36 cellular contexts compared by ENCODE assay signal in genomic region chr2:46508734-46509133, GRCh38. TPM values are rescaled to one million over a fixed set of nuclear protein-coding genes. Genes with fewer than 3 reads are reported as not detected.
"Had no signal": no experiment of that assay in that cellular context is flagged by ENCODE, and none has a peak within 500 bp of the region (broad histone marks: within the 10 kb centered on the region; RNA-seq: fewer than 3 reads in every experiment).

No MANE protein-coding gene starts in this region.

- H3K9me3 ChIP-seq: ascending aorta, breast epithelium, esophagus squamous epithelium, gastroesophageal sphincter, heart right ventricle had no signal

- H3K9me3 Mint-ChIP-seq: activated CD4-positive, alpha-beta T cell treated with anti-CD3 and anti-CD28 coated beads, Interleukin-2, amount 10 ng/mL, durations not matched to agents 24 days and 14 days; activated naive CD4-positive, alpha-beta T cell treated with anti-CD3 and anti-CD28 coated beads, Interleukin-2, amount 50 U/mL, for 24 hours; activated naive CD8-positive, alpha-beta T cell treated with anti-CD3 and anti-CD28 coated beads, Interleukin-2, amount 10 ng/mL, durations not matched to agents 7 days and 5 days; activated T-cell treated with anti-CD3 and anti-CD28 coated beads, Interleukin-2, amount 50 U/mL, for 4 hours; activated T-helper 17 cell treated with anti-CD3 and anti-CD28 coated beads, Interleukin-2, amount 50 U/mL, for 72 hours; dendritic cell treated with granulocyte-macrophage colony-stimulating factor and Interleukin-4, amounts not matched to agents 40 ng/mL and 50 ng/mL, for 4 days; effector memory CD8-positive, alpha-beta T cell had no signal

- H3K27me3 Mint-ChIP-seq: activated CD4-positive, alpha-beta memory T cell treated with anti-CD3 and anti-CD28 coated beads for 36 hours; activated CD4-positive, alpha-beta T cell treated with anti-CD3 and anti-CD28 coated beads for 36 hours; activated naive CD4-positive, alpha-beta T cell treated with anti-CD3 and anti-CD28 coated beads, Interleukin-2, amount 50 U/mL, for 24 hours; activated T-helper 17 cell treated with anti-CD3 and anti-CD28 coated beads, Interleukin-2, amount 50 U/mL, for 72 hours; dendritic cell treated with granulocyte-macrophage colony-stimulating factor and Interleukin-4, amounts not matched to agents 40 ng/mL and 50 ng/mL, for 4 days; effector memory CD8-positive, alpha-beta T cell had no signal

- ATAC-seq: activated CD4-positive, alpha-beta T cell treated with anti-CD3 and anti-CD28 coated beads for 36 hours; activated CD8-positive, alpha-beta T cell treated with anti-CD3 and anti-CD28 coated beads, Interleukin-2, amount 10 ng/mL, durations not matched to agents 7 days and 5 days; activated T-cell treated with anti-CD3 and anti-CD28 coated beads, Interleukin-2, amount 50 U/mL, for 4 hours; activated T-helper 17 cell treated with anti-CD3 and anti-CD28 coated beads, Interleukin-2, amount 50 U/mL, for 72 hours; effector memory CD8-positive, alpha-beta T cell; gastroesophageal sphincter; heart right ventricle had no signal

- H3K27ac Mint-ChIP-seq: activated CD4-positive, alpha-beta memory T cell treated with anti-CD3 and anti-CD28 coated beads for 36 hours; activated CD4-positive, alpha-beta T cell treated with anti-CD3 and anti-CD28 coated beads for 36 hours; activated CD4-positive, alpha-beta T cell treated with anti-CD3 and anti-CD28 coated beads, Interleukin-2, amount 10 ng/mL, durations not matched to agents 24 days and 14 days; activated CD8-positive, alpha-beta T cell treated with anti-CD3 and anti-CD28 coated beads, Interleukin-2, amount 10 ng/mL, durations not matched to agents 7 days and 5 days; activated naive CD4-positive, alpha-beta T cell treated with anti-CD3 and anti-CD28 coated beads, Interleukin-2, amount 50 U/mL, for 24 hours; activated naive CD8-positive, alpha-beta T cell treated with anti-CD3 and anti-CD28 coated beads, Interleukin-2, amount 10 ng/mL, durations not matched to agents 7 days and 5 days; activated T-helper 17 cell treated with anti-CD3 and anti-CD28 coated beads, Interleukin-2, amount 50 U/mL, for 72 hours; dendritic cell treated with granulocyte-macrophage colony-stimulating factor and Interleukin-4, amounts not matched to agents 40 ng/mL and 50 ng/mL, for 4 days; effector memory CD8-positive, alpha-beta T cell had no signal

- H3K79me2 ChIP-seq: hepatocyte had no signal

- H3K27me3 ChIP-seq: ascending aorta, breast epithelium, cardiac muscle cell, dorsolateral prefrontal cortex, esophagus squamous epithelium, gastroesophageal sphincter, heart right ventricle, hepatocyte had no signal

- H2AFZ ChIP-seq: hepatocyte had no signal

- H3K4me3 Mint-ChIP-seq: activated CD4-positive, alpha-beta memory T cell treated with anti-CD3 and anti-CD28 coated beads for 36 hours; activated CD4-positive, alpha-beta T cell treated with anti-CD3 and anti-CD28 coated beads for 36 hours; activated CD4-positive, alpha-beta T cell treated with anti-CD3 and anti-CD28 coated beads, Interleukin-2, amount 10 ng/mL, durations not matched to agents 24 days and 14 days; activated CD8-positive, alpha-beta T cell treated with anti-CD3 and anti-CD28 coated beads, Interleukin-2, amount 10 ng/mL, durations not matched to agents 7 days and 5 days; activated naive CD4-positive, alpha-beta T cell treated with anti-CD3 and anti-CD28 coated beads, Interleukin-2, amount 50 U/mL, for 24 hours; activated naive CD8-positive, alpha-beta T cell treated with anti-CD3 and anti-CD28 coated beads, Interleukin-2, amount 10 ng/mL, durations not matched to agents 7 days and 5 days; activated T-cell treated with anti-CD3 and anti-CD28 coated beads, Interleukin-2, amount 50 U/mL, for 4 hours; activated T-helper 17 cell treated with anti-CD3 and anti-CD28 coated beads, Interleukin-2, amount 50 U/mL, for 72 hours; brain; dendritic cell treated with granulocyte-macrophage colony-stimulating factor and Interleukin-4, amounts not matched to agents 40 ng/mL and 50 ng/mL, for 4 days; effector memory CD8-positive, alpha-beta T cell had no signal

- H3K27ac ChIP-seq: ascending aorta, breast epithelium, cardiac muscle cell, coronary artery, dorsolateral prefrontal cortex, esophagus squamous epithelium, gastroesophageal sphincter, heart right ventricle, hepatocyte had no signal

- H3K4me2 ChIP-seq: hepatocyte had no signal

- H3K4me1 ChIP-seq: ascending aorta, breast epithelium, esophagus squamous epithelium, gastroesophageal sphincter had no signal

- H3K36me3 Mint-ChIP-seq: activated naive CD8-positive, alpha-beta T cell treated with anti-CD3 and anti-CD28 coated beads, Interleukin-2, amount 10 ng/mL, durations not matched to agents 7 days and 5 days; brain had no signal

- H3K36me3 ChIP-seq: ascending aorta, breast epithelium, cardiac muscle cell, esophagus squamous epithelium, gastroesophageal sphincter, heart right ventricle had no signal

- H3K4me3 ChIP-seq: ascending aorta, breast epithelium, cardiac muscle cell, coronary artery, dorsolateral prefrontal cortex, esophagus squamous epithelium, gastroesophageal sphincter, heart right ventricle, hepatocyte had no signal

- DNase-seq: activated CD4-positive, alpha-beta memory T cell treated with anti-CD3 and anti-CD28 coated beads for 36 hours; activated CD4-positive, alpha-beta T cell treated with anti-CD3 and anti-CD28 coated beads for 36 hours; activated CD4-positive, alpha-beta T cell treated with anti-CD3 and anti-CD28 coated beads, Interleukin-2, amount 10 ng/mL, durations not matched to agents 24 days and 14 days; activated CD4-positive, CD25-positive, alpha-beta regulatory T cell; activated CD4-positive, CD25-positive, alpha-beta regulatory T cell treated with anti-CD3 and anti-CD28 coated beads, Interleukin-2, amount 50 U/mL, for 72 hours; activated CD8-positive, alpha-beta T cell treated with anti-CD3 and anti-CD28 coated beads, Interleukin-2, amount 10 ng/mL, durations not matched to agents 7 days and 5 days; activated effector memory CD4-positive, alpha-beta T cell treated with Interleukin-2 at 50 U/mL for 16 hours; activated gamma-delta T cell treated with Interleukin-2 at 50 U/mL for 16 hours; activated naive CD4-positive, alpha-beta T cell treated with Interleukin-2 at 50 U/mL for 16 hours; activated naive CD8-positive, alpha-beta T cell treated with anti-CD3 and anti-CD28 coated beads, Interleukin-2, amount 10 ng/mL, durations not matched to agents 7 days and 5 days; activated T-cell treated with anti-CD3 and anti-CD28 coated beads, Interleukin-2, amount 50 U/mL, for 4 hours; central memory CD4-positive, alpha-beta T cell; effector CD4-positive, alpha-beta T cell; effector memory CD8-positive, alpha-beta T cell; erythroblast; esophagus squamous epithelium; foreskin melanocyte; heart right ventricle; T-helper 2 cell had no signal

- H3K4me1 Mint-ChIP-seq: activated CD4-positive, alpha-beta T cell treated with anti-CD3 and anti-CD28 coated beads, Interleukin-2, amount 10 ng/mL, durations not matched to agents 24 days and 14 days; activated T-helper 17 cell treated with anti-CD3 and anti-CD28 coated beads, Interleukin-2, amount 50 U/mL, for 72 hours; brain had no signal

RNA-seq across cellular contexts. Expression of gene TMEM247, which starts 29.4 kb away (rescaled TPM):
- total RNA-seq: activated CD4-positive, alpha-beta memory T cell treated with anti-CD3 and anti-CD28 coated beads for 36 hours; activated CD4-positive, alpha-beta T cell treated with anti-CD3 and anti-CD28 coated beads for 36 hours; activated CD4-positive, alpha-beta T cell treated with anti-CD3 and anti-CD28 coated beads, Interleukin-2, amount 10 ng/mL, durations not matched to agents 24 days and 14 days; activated CD8-positive, alpha-beta memory T cell treated with anti-CD3 and anti-CD28 coated beads for 36 hours; activated CD8-positive, alpha-beta T cell treated with anti-CD3 and anti-CD28 coated beads, Interleukin-2, amount 10 ng/mL, durations not matched to agents 7 days and 5 days; activated naive CD8-positive, alpha-beta T cell treated with anti-CD3 and anti-CD28 coated beads, Interleukin-2, amount 10 ng/mL, durations not matched to agents 7 days and 5 days; activated T-cell treated with anti-CD3 and anti-CD28 coated beads, Interleukin-2, amount 50 U/mL, for 4 hours; activated T-helper 17 cell treated with anti-CD3 and anti-CD28 coated beads, Interleukin-2, amount 50 U/mL, for 72 hours; ascending aorta; breast epithelium; cardiac muscle cell; cerebellum; dorsolateral prefrontal cortex; esophagus squamous epithelium; fibroblast of lung; fibroblast of villous mesenchyme; gastroesophageal sphincter; glomerular endothelial cell; heart right ventricle; hepatocyte; T-helper 1 cell treated with Interleukin-12 subunit alpha and Interleukin-12 subunit beta and Interleukin-4 antibody, amounts not matched to agents 30 ng/mL and 1 ng/mL, for 36 hours had no signal
- polyA plus RNA-seq: cardiac muscle cell, fibroblast of lung, heart right ventricle, hepatocyte had no signal
